ENCODE assay signal across 14 cellular contexts in the genomic region with DNA sequence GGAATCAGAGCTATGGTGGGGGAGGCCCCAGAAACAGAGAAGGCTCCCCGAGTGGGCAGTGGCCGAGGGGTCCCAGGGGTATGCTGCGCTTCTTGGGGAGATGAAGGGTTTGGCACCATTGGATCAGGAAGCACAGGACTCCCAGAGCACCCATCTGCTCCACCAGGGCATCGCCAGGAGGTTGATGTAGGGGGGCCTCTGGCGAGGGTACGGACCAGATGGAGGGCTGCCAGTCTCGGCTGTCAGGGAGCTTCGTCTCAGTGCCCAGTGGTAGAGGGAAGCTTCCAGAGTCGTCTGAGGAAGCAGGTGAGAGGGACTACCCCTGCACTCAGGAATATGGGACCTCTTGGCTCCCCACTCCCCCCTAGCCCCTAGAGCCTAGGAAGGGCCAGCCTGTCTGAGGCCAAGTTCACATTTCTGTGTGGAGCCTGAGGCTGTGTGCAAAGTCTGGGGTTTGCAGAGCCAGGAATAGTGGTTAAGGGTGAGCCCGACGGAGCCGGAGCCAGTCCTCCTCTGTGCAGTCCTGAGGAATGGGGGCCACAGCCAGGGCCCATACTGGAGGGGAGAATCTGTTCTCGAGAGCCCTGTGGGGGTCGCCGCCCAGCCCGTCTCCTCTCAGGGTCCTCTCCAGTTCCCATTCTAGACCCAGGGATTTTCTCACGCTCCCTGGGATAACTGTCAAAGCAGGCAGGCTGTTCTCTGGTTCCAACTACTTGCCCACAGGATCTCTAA. TPM values are rescaled to one million over a fixed set of nuclear protein-coding genes. Genes with fewer than 3 reads are reported as not detected.
A peak's percentile ranks its signal among the peaks of the same experiment; 100 is the strongest.
DNase-seq lines count a peak whose midpoint lies in the region; ATAC-seq, FAIRE-seq and TF ChIP-seq lines count a peak whose summit lies in the region.
"Had no signal": no experiment of that assay in that cellular context is flagged by ENCODE, and none has a peak within 500 bp of the region (broad histone marks: within the 10 kb centered on the region; RNA-seq: fewer than 3 reads in every experiment).

No MANE protein-coding gene starts in this region.

- no peak overlapping the region for H3K4me2 ChIP-seq in HepG2 (ENCODE audit: low read depth, low read length)

- TF ChIP-seq CTCF in C4-2B (conservative IDR thresholded peaks at IDR 0.05), result no peak
- TF ChIP-seq CTCF in RWPE1 (conservative IDR thresholded peaks at IDR 0.05; ENCODE audit: low read depth), result no peak
- no peak for TF ChIP-seq CTCF in gastroesophageal sphincter (IDR thresholded peaks at IDR 0.05)
- TF ChIP-seq CTCF in HepG2 (CRISPR knock-in tag; IDR thresholded peaks at IDR 0.05), result no peak

- H3K9me3 ChIP-seq in gastroesophageal sphincter, result no peaks in the 10 kb centered on the region
- no peaks in the 10 kb centered on the region for H3K9me3 ChIP-seq in HepG2 (ENCODE audit: low read length)
- H3K9me3 ChIP-seq: ovary, transverse colon had no signal

- H4K20me1 ChIP-seq in HepG2 (ENCODE audit: insufficient read depth, low read length), result no peaks in the 10 kb centered on the region

- no peak for FAIRE-seq in HepG2 (lab: Jason Lieb, UNC)
- FAIRE-seq: bronchial epithelial cell had no signal

- H2AFZ ChIP-seq in HepG2 (ENCODE audit: low read length), result no peak overlapping the region

- H3K79me2 ChIP-seq in HepG2 (ENCODE audit: insufficient read depth, low read length), result no peaks in the 10 kb centered on the region

- H3K27me3 ChIP-seq in gastroesophageal sphincter (no peaks in the 10 kb centered on the region), HepG2 (ENCODE audit: control insufficient read depth in 1 of 2, insufficient read depth in 2 of 2, low read length in 2 of 2) (no peaks in the 10 kb centered on the region)
- H3K27me3 ChIP-seq: ovary, transverse colon had no signal

- H3K4me3 ChIP-seq in gastroesophageal sphincter (no peak overlapping the region), HepG2 (replicated peaks in 1 of 3; ENCODE audit: insufficient read depth in 1 of 3, low read depth in 2 of 3, low read length in 3 of 3) (no peak overlapping the region)
- H3K4me3 ChIP-seq: ovary, SK-N-MC, transverse colon had no signal

- H3K36me3 ChIP-seq in gastroesophageal sphincter (peaks cover 0 to 82% of the 10 kb centered on the region in 2 donors), HepG2 (replicated peaks in 1 of 2; ENCODE audit: control insufficient read depth in 1 of 2, insufficient read depth in 2 of 2, low read length in 2 of 2) (peaks cover 11 to 12% of the 10 kb centered on the region in 2 experiments; a peak in 3 of 5 replicates)
- H3K36me3 ChIP-seq: ovary had no signal

- peaks cover 0 to 58% (median 23%) of the 10 kb centered on the region in 3 donors for H3K4me1 ChIP-seq in gastroesophageal sphincter
- no peaks in the 10 kb centered on the region for H3K4me1 ChIP-seq in HepG2 (ENCODE audit: insufficient read depth, low read length)

- no peak for TF ChIP-seq RAD21 in HepG2 (CRISPR knock-in tag; IDR thresholded peaks at IDR 0.05)

- peak overlapping the region; percentile 58 for H3K27ac ChIP-seq in C4-2B
- peak overlapping the region; percentile 90 for H3K27ac ChIP-seq in RWPE1
- H3K27ac ChIP-seq in gastroesophageal sphincter, result peak overlapping the region in 3 of 4 donors; percentile 36 to 50 (median 43)
- no peak overlapping the region for H3K27ac ChIP-seq in HepG2 (ENCODE audit: extremely low read length, insufficient read depth, low read length)
- H3K27ac ChIP-seq: ovary, SK-N-MC had no signal

- intact Hi-C loops in HepG2 (cut with micrococcal nuclease; ENCODE audit: unreplicated experiment), result no loop called here

- no peak overlapping the region for H3K9ac ChIP-seq in HepG2 (ENCODE audit: insufficient read depth, low read depth, low read length)

- WGBS in gastroesophageal sphincter (ENCODE audit: low coverage in 1 of 2), 2 donors, result 60% methylated on average over 1 of the region's 17 CpGs; no CpG with 5 or more reads in 1 of the 2 donors
- WGBS in HepG2 (ENCODE audit: low lambda C conversion rate), result 97% methylated on average over 9 of the region's 17 CpGs

- no peak for TF ChIP-seq POLR2A in gastroesophageal sphincter (IDR thresholded peaks at IDR 0.05)
- TF ChIP-seq POLR2A in HepG2 (IDR thresholded peaks at IDR 0.05; ENCODE audit: insufficient read depth in 1 of 2, low read depth in 2 of 2, low read length in 2 of 2), result no peak

- no peak for DNase-seq in RWPE1 (ENCODE audit: low spot score)
- no peak for DNase-seq in HepG2 (ENCODE audit: low spot score)
- DNase-seq: COR-L47; left colon; NCI-H446 treated with DMSO at 0.1 percent for 48 hours; ovary; stimulated activated CD4-positive, alpha-beta T cell treated with anti-CD3 and anti-CD28 coated beads, Interleukin-4, amount 100 ng/mL, for 24 hours; transverse colon had no signal

- no TSS peak for BruUV-seq in HepG2 (replicated peaks; lab: Mats Ljungman, UMichigan)

- ATAC-seq in gastroesophageal sphincter (no peak), HepG2 (no peak), HG03159 (IDR thresholded peaks at IDR 0.05; ENCODE audit: unreplicated experiment) (no peak), HG03139 (IDR thresholded peaks at IDR 0.05; ENCODE audit: unreplicated experiment) (no peak)
- ATAC-seq: left colon had no signal

- CTCF ChIA-PET in RWPE1 (lab: Yijun Ruan, JAX), result interaction anchor here (0.7 to 11.5 kb wide), 5 partner anchors 10 to 68 kb away, joined by 3 to 167 read pairs (median 3); no protein-coding TSS in a partner anchor
- CTCF ChIA-PET in HepG2 (lab: Yijun Ruan, JAX; ENCODE audit: low intra/inter-chr PET ratio, low total read pairs), result no interaction called here

- TF ChIP-seq EP300 in gastroesophageal sphincter (IDR thresholded peaks at IDR 0.05) (no peak), HepG2 (IDR thresholded peaks at IDR 0.05; ENCODE audit: low read depth in 2 of 2, low read length in 2 of 2) (no peak), HepG2 (CRISPR knock-in tag; IDR thresholded peaks at IDR 0.05; ENCODE audit: borderline replicate concordance) (no peak)

- in situ Hi-C loops in HepG2 (cut with HindIII; ENCODE audit: extremely low pct_ligation_motif_present, low pct_unique_long_range_greater_than_20kb), result no loop called here

- POLR2A ChIA-PET in RWPE1 (lab: Yijun Ruan, JAX; ENCODE audit: low non-redundant PET) (interaction anchor here (0.6 to 1.2 kb wide), 2 partner anchors 10 to 39 kb away, joined by 3 to 4 read pairs; no protein-coding TSS in a partner anchor), HepG2 (lab: Yijun Ruan, JAX) (interaction anchor here (2.1 kb wide), 1 partner anchor 77 kb away, joined by 5 read pairs; the partner anchor contains the start of gene RPAP3)

RNA-seq across cellular contexts. Expression of gene SLC48A1, which starts 10.2 kb away (rescaled TPM):
- total RNA-seq in gastroesophageal sphincter, result 10 to 100 TPM; 40.7 to 66.8 (median 53.3) TPM
- total RNA-seq in HepG2 (2016; rRNA removed; fragmentation: Illumina TruSeq; extraction: Trizol), result 2.6 and 3.7 TPM in 2 replicates
- total RNA-seq in HepG2 (2016; cell fraction: cytosol; rRNA removed; fragmentation: Illumina TruSeq; extraction: Trizol; ENCODE audit: low read depth), result 2.3 and 3.1 TPM in 2 replicates
- 2.3 and 3.4 TPM in 2 replicates for total RNA-seq in HepG2 (2016; cell fraction: insoluble cytoplasmic fraction; rRNA removed; fragmentation: Illumina TruSeq; extraction: Trizol)
- total RNA-seq in HepG2 (2016; cell fraction: membrane; rRNA removed; fragmentation: Illumina TruSeq; extraction: Trizol), result 5.0 and 6.3 TPM in 2 replicates
- 2.5 and 2.6 TPM in 2 replicates for total RNA-seq in HepG2 (2016; cell fraction: nucleus; rRNA removed; fragmentation: Illumina TruSeq; extraction: Trizol)
- 2.2 and 3.1 TPM in 2 replicates for polyA plus RNA-seq in HepG2 (2011; rRNA removed)
- polyA plus RNA-seq in HepG2 (2011; cell fraction: cytosol; rRNA removed), result 2.4 and 2.6 TPM in 2 replicates
- 3.1 and 4.1 TPM in 2 replicates for polyA plus RNA-seq in HepG2 (2011; cell fraction: nucleus; rRNA removed)
- polyA plus RNA-seq in HepG2 (2012), result 2.1 and 3.5 TPM in 2 replicates
- polyA plus RNA-seq in HepG2 (2016; cell fraction: cytosol; fragmentation: Illumina TruSeq; extraction: Trizol; ENCODE audit: low read depth), result 3.8 and 3.9 TPM in 2 replicates
- 2.6 and 3.2 TPM in 2 replicates for polyA plus RNA-seq in HepG2 (2016; cell fraction: insoluble cytoplasmic fraction; fragmentation: Illumina TruSeq; extraction: Trizol; ENCODE audit: low read depth)
- 6.3 and 6.9 TPM in 2 replicates for polyA plus RNA-seq in HepG2 (2016; cell fraction: membrane; fragmentation: Illumina TruSeq; extraction: Trizol; ENCODE audit: low read depth)
- polyA plus RNA-seq in HepG2 (2016; cell fraction: nucleus; fragmentation: Illumina TruSeq; extraction: Trizol; ENCODE audit: insufficient read depth, low read depth), result 5.6 and 6.3 TPM in 2 replicates
- 5.7 and 45.5 TPM in 2 replicates for polyA minus RNA-seq in HepG2 (2011; rRNA and poly(A)+ RNA removed; ENCODE audit: low replicate concordance)
- polyA minus RNA-seq in HepG2 (2011; cell fraction: cytosol; rRNA and poly(A)+ RNA removed), result 1.5 and 2.1 TPM in 2 replicates
- polyA minus RNA-seq in HepG2 (2011; cell fraction: nucleus; rRNA and poly(A)+ RNA removed), result 1.7 and 2.8 TPM in 2 replicates

RNA-seq across cellular contexts. Expression of gene RAPGEF3, which starts 24.5 kb away (rescaled TPM):
- total RNA-seq in gastroesophageal sphincter (10 to 100 TPM; 19.3 to 56.8 (median 25.5) TPM), HepG2 (2016; rRNA removed; fragmentation: Illumina TruSeq; extraction: Trizol) (0.07 TPM in 1 of 2 replicates, not detected in the other)
- total RNA-seq in HepG2 (2016; cell fraction: cytosol; rRNA removed; fragmentation: Illumina TruSeq; extraction: Trizol; ENCODE audit: low read depth), result not detected in 2 replicates
- 0.09 TPM in 1 of 2 replicates, not detected in the other for total RNA-seq in HepG2 (2016; cell fraction: insoluble cytoplasmic fraction; rRNA removed; fragmentation: Illumina TruSeq; extraction: Trizol)
- 0.03 TPM in 1 of 2 replicates, not detected in the other for total RNA-seq in HepG2 (2016; cell fraction: membrane; rRNA removed; fragmentation: Illumina TruSeq; extraction: Trizol)
- total RNA-seq in HepG2 (2016; cell fraction: nucleus; rRNA removed; fragmentation: Illumina TruSeq; extraction: Trizol), result 0.40 TPM in 1 of 2 replicates, not detected in the other
- polyA plus RNA-seq in HepG2 (2011; rRNA removed), result 0.07 and 0.37 TPM in 2 replicates
- 0.05 and 0.13 TPM in 2 replicates for polyA plus RNA-seq in HepG2 (2011; cell fraction: cytosol; rRNA removed)
- polyA plus RNA-seq in HepG2 (2011; cell fraction: nucleus; rRNA removed), result 0.56 and 0.95 TPM in 2 replicates
- polyA plus RNA-seq in HepG2 (2012), result 0.11 and 0.16 TPM in 2 replicates
- not detected in 2 replicates for polyA plus RNA-seq in HepG2 (2016; cell fraction: cytosol; fragmentation: Illumina TruSeq; extraction: Trizol; ENCODE audit: low read depth)
- polyA plus RNA-seq in HepG2 (2016; cell fraction: insoluble cytoplasmic fraction; fragmentation: Illumina TruSeq; extraction: Trizol; ENCODE audit: low read depth), result 0.17 TPM in 1 of 2 replicates, not detected in the other
- not detected in 2 replicates for polyA plus RNA-seq in HepG2 (2016; cell fraction: membrane; fragmentation: Illumina TruSeq; extraction: Trizol; ENCODE audit: low read depth)
- polyA plus RNA-seq in HepG2 (2016; cell fraction: nucleus; fragmentation: Illumina TruSeq; extraction: Trizol; ENCODE audit: insufficient read depth, low read depth), result 0.63 TPM in 1 of 2 replicates, not detected in the other
- 0.28 and 2.0 TPM in 2 replicates for polyA minus RNA-seq in HepG2 (2011; rRNA and poly(A)+ RNA removed; ENCODE audit: low replicate concordance)
- polyA minus RNA-seq in HepG2 (2011; cell fraction: cytosol; rRNA and poly(A)+ RNA removed), result not detected in 2 replicates
- 0.13 and 1.1 TPM in 2 replicates for polyA minus RNA-seq in HepG2 (2011; cell fraction: nucleus; rRNA and poly(A)+ RNA removed)

RNA-seq across cellular contexts. Expression of gene HDAC7, which starts 36.5 kb away (rescaled TPM):
- 10 to 100 TPM; 55.9 to 96.5 (median 59.4) TPM for total RNA-seq in gastroesophageal sphincter
- total RNA-seq in HepG2 (2016; rRNA removed; fragmentation: Illumina TruSeq; extraction: Trizol), result 3.7 and 4.6 TPM in 2 replicates
- total RNA-seq in HepG2 (2016; cell fraction: cytosol; rRNA removed; fragmentation: Illumina TruSeq; extraction: Trizol; ENCODE audit: low read depth), result 1.5 and 2.7 TPM in 2 replicates
- total RNA-seq in HepG2 (2016; cell fraction: insoluble cytoplasmic fraction; rRNA removed; fragmentation: Illumina TruSeq; extraction: Trizol), result 3.3 and 5.0 TPM in 2 replicates
- 4.5 and 5.3 TPM in 2 replicates for total RNA-seq in HepG2 (2016; cell fraction: membrane; rRNA removed; fragmentation: Illumina TruSeq; extraction: Trizol)
- 5.2 and 5.6 TPM in 2 replicates for total RNA-seq in HepG2 (2016; cell fraction: nucleus; rRNA removed; fragmentation: Illumina TruSeq; extraction: Trizol)
- 8.5 and 10.8 TPM in 2 replicates for polyA plus RNA-seq in HepG2 (2011; rRNA removed)
- polyA plus RNA-seq in HepG2 (2011; cell fraction: cytosol; rRNA removed), result 3.4 and 5.9 TPM in 2 replicates
- polyA plus RNA-seq in HepG2 (2011; cell fraction: nucleus; rRNA removed), result 44.6 and 61.9 TPM in 2 replicates
- 3.9 and 6.2 TPM in 2 replicates for polyA plus RNA-seq in HepG2 (2012)
- 1.6 and 1.8 TPM in 2 replicates for polyA plus RNA-seq in HepG2 (2016; cell fraction: cytosol; fragmentation: Illumina TruSeq; extraction: Trizol; ENCODE audit: low read depth)
- polyA plus RNA-seq in HepG2 (2016; cell fraction: insoluble cytoplasmic fraction; fragmentation: Illumina TruSeq; extraction: Trizol; ENCODE audit: low read depth), result 7.3 and 8.0 TPM in 2 replicates
- 5.0 and 6.0 TPM in 2 replicates for polyA plus RNA-seq in HepG2 (2016; cell fraction: membrane; fragmentation: Illumina TruSeq; extraction: Trizol; ENCODE audit: low read depth)
- 15.8 and 16.2 TPM in 2 replicates for polyA plus RNA-seq in HepG2 (2016; cell fraction: nucleus; fragmentation: Illumina TruSeq; extraction: Trizol; ENCODE audit: insufficient read depth, low read depth)
- 11.8 and 35.8 TPM in 2 replicates for polyA minus RNA-seq in HepG2 (2011; rRNA and poly(A)+ RNA removed; ENCODE audit: low replicate concordance)
- 2.3 and 4.6 TPM in 2 replicates for polyA minus RNA-seq in HepG2 (2011; cell fraction: cytosol; rRNA and poly(A)+ RNA removed)
- polyA minus RNA-seq in HepG2 (2011; cell fraction: nucleus; rRNA and poly(A)+ RNA removed), result 6.8 and 9.5 TPM in 2 replicates

RNA-seq across cellular contexts. Expression of gene ENDOU, which starts 57.9 kb away (rescaled TPM):
- total RNA-seq in gastroesophageal sphincter (1 to 10 TPM in 2 of 4 donors, under 1 TPM in 2; 0.42 to 1.9 (median 0.75) TPM), HepG2 (2016; rRNA removed; fragmentation: Illumina TruSeq; extraction: Trizol) (not detected in 2 replicates)
- not detected in 2 replicates for total RNA-seq in HepG2 (2016; cell fraction: cytosol; rRNA removed; fragmentation: Illumina TruSeq; extraction: Trizol; ENCODE audit: low read depth)
- total RNA-seq in HepG2 (2016; cell fraction: insoluble cytoplasmic fraction; rRNA removed; fragmentation: Illumina TruSeq; extraction: Trizol), result not detected in 2 replicates
- not detected in 2 replicates for total RNA-seq in HepG2 (2016; cell fraction: membrane; rRNA removed; fragmentation: Illumina TruSeq; extraction: Trizol)
- not detected in 2 replicates for total RNA-seq in HepG2 (2016; cell fraction: nucleus; rRNA removed; fragmentation: Illumina TruSeq; extraction: Trizol)
- polyA plus RNA-seq in HepG2 (2011; rRNA removed), result not detected in 2 replicates
- not detected in 2 replicates for polyA plus RNA-seq in HepG2 (2011; cell fraction: cytosol; rRNA removed)
- polyA plus RNA-seq in HepG2 (2011; cell fraction: nucleus; rRNA removed), result not detected in 2 replicates
- polyA plus RNA-seq in HepG2 (2012), result not detected in 2 replicates
- not detected in 2 replicates for polyA plus RNA-seq in HepG2 (2016; cell fraction: cytosol; fragmentation: Illumina TruSeq; extraction: Trizol; ENCODE audit: low read depth)
- polyA plus RNA-seq in HepG2 (2016; cell fraction: insoluble cytoplasmic fraction; fragmentation: Illumina TruSeq; extraction: Trizol; ENCODE audit: low read depth), result not detected in 2 replicates
- polyA plus RNA-seq in HepG2 (2016; cell fraction: membrane; fragmentation: Illumina TruSeq; extraction: Trizol; ENCODE audit: low read depth), result not detected in 2 replicates
- not detected in 2 replicates for polyA plus RNA-seq in HepG2 (2016; cell fraction: nucleus; fragmentation: Illumina TruSeq; extraction: Trizol; ENCODE audit: insufficient read depth, low read depth)
- polyA minus RNA-seq in HepG2 (2011; rRNA and poly(A)+ RNA removed; ENCODE audit: low replicate concordance), result not detected in 2 replicates
- not detected in 2 replicates for polyA minus RNA-seq in HepG2 (2011; cell fraction: cytosol; rRNA and poly(A)+ RNA removed)
- not detected in 2 replicates for polyA minus RNA-seq in HepG2 (2011; cell fraction: nucleus; rRNA and poly(A)+ RNA removed)
- total RNA-seq: bronchial epithelial cell, left colon had no signal

Comparison
In these comparisons a context has a peak if more than half of its experiments do, and no peak if none do; other contexts are left out.
1. RNA of gene SLC48A1, which starts 10.2 kb away (total RNA-seq): 40.7 to 66.8 TPM in gastroesophageal sphincter; 2.3 to 6.3 TPM in HepG2; every median in the first group is over 4 times any median in the second.
2. RNA of gene RAPGEF3, which starts 24.5 kb away (total RNA-seq): 19.3 to 56.8 TPM in gastroesophageal sphincter; 0.03 to 0.40 TPM in HepG2; every median in the first group is over 10 times any median in the second.
3. RNA of gene HDAC7, which starts 36.5 kb away (total RNA-seq): 55.9 to 96.5 TPM in gastroesophageal sphincter; 1.5 to 5.6 TPM in HepG2; every median in the first group is over 4 times any median in the second.